Comparison of ENCODE assay signal across 20 cellular contexts in genomic region chr13:110480161-110480560, GRCh38.
A peak's percentile ranks its signal among the peaks of the same experiment; 100 is the strongest.
DNase-seq lines count a peak whose midpoint lies in the region; ATAC-seq and TF ChIP-seq lines count a peak whose summit lies in the region.
"Had no signal": no experiment of that assay in that cellular context is flagged by ENCODE, and none has a peak within 500 bp of the region (broad histone marks: within the 10 kb centered on the region; RNA-seq: fewer than 3 reads in every experiment).

No MANE protein-coding gene starts in this region.

- H3K4ac ChIP-seq in mesendoderm (ENCODE audit: low read depth, low read length) = no peak overlapping the region

- no peak overlapping the region for H3K23ac ChIP-seq in mesendoderm (ENCODE audit: low read length)

- no peaks in the 10 kb centered on the region for H3K79me2 ChIP-seq in mesendoderm (ENCODE audit: control insufficient read depth, insufficient read depth, low read length)
- no peaks in the 10 kb centered on the region for H3K79me2 ChIP-seq in smooth muscle cell (ENCODE audit: low read depth)

- H3K27me3 ChIP-seq in mesendoderm (ENCODE audit: insufficient read depth, low read length, poor library complexity) (no peaks in the 10 kb centered on the region), smooth muscle cell (ENCODE audit: low read depth) (no peaks in the 10 kb centered on the region), upper lobe of right lung (no peaks in the 10 kb centered on the region)

- H3K56ac ChIP-seq in mesendoderm (ENCODE audit: low read length) = no peak overlapping the region

- H2BK5ac ChIP-seq in mesendoderm (ENCODE audit: low read length) = no peak overlapping the region

- no peak overlapping the region for H4K8ac ChIP-seq in mesendoderm (ENCODE audit: low read depth, low read length)

- intact Hi-C loops in upper lobe of right lung (cut with DNase I) = no loop called here

- no peak overlapping the region for H4K5ac ChIP-seq in mesendoderm (ENCODE audit: low read length)

- H3K9ac ChIP-seq in mesendoderm (ENCODE audit: low read length) (no peak overlapping the region), smooth muscle cell (ENCODE audit: low read depth) (no peak overlapping the region)

- no peak overlapping the region for H2BK15ac ChIP-seq in mesendoderm (replicated peaks; ENCODE audit: low read depth)

- no peak overlapping the region for H2BK120ac ChIP-seq in mesendoderm (ENCODE audit: low read depth, low read length)

- H2AFZ ChIP-seq in smooth muscle cell (ENCODE audit: low read depth) = no peak overlapping the region
- H2AFZ ChIP-seq: PC-9 had no signal

- TF ChIP-seq CTCF in coronary artery (IDR thresholded peaks at IDR 0.05) = no peak
- TF ChIP-seq CTCF in smooth muscle cell (IDR thresholded peaks at IDR 0.05; ENCODE audit: borderline replicate concordance, insufficient read depth, poor library complexity, severe bottlenecking) = no peak
- TF ChIP-seq CTCF in upper lobe of right lung (IDR thresholded peaks at IDR 0.05) = no peak

- H3F3A ChIP-seq in smooth muscle cell (ENCODE audit: low read depth) = peaks cover 83% of the 10 kb centered on the region

- no peak overlapping the region for H3K18ac ChIP-seq in mesendoderm (ENCODE audit: low read length)

- H3K27ac ChIP-seq in coronary artery = peak overlapping the region; percentile 73 to 78
- H3K27ac ChIP-seq in mesendoderm (ENCODE audit: low read depth, low read length) = no peak overlapping the region
- H3K27ac ChIP-seq in smooth muscle cell (ENCODE audit: low read depth) = peak overlapping the region; percentile 60
- H3K27ac ChIP-seq in upper lobe of right lung = peak overlapping the region; percentile 30
- H3K27ac ChIP-seq: PC-9 had no signal

- H3K79me1 ChIP-seq in mesendoderm (ENCODE audit: low read length) = no peaks in the 10 kb centered on the region

- no peak overlapping the region for H3K4me2 ChIP-seq in mesendoderm (ENCODE audit: low read length)
- H3K4me2 ChIP-seq in smooth muscle cell = no peak overlapping the region
- H3K4me2 ChIP-seq: PC-9 had no signal

- H3K4me1 ChIP-seq in mesendoderm (ENCODE audit: control insufficient read depth, low read depth, low read length) = peaks cover 6% of the 10 kb centered on the region
- H3K4me1 ChIP-seq in smooth muscle cell (ENCODE audit: low read depth) = peaks cover 5% of the 10 kb centered on the region
- no peaks in the 10 kb centered on the region for H3K4me1 ChIP-seq in upper lobe of right lung

- no peak for DNase-seq in coronary artery (ENCODE audit: low spot score)
- DNase-seq in mesendoderm = peak; percentile 52
- no peak for DNase-seq in smooth muscle cell (lab: John Stamatoyannopoulos, UW; ENCODE audit: unreplicated experiment)
- DNase-seq in upper lobe of right lung = no peak
- no peak for DNase-seq in putamen (ENCODE audit: low spot score)
- no peak for DNase-seq in cerebellum (ENCODE audit: low spot score)
- DNase-seq: ACHN; AML-193; CD4-positive, CD25-positive, alpha-beta regulatory T cell; EL; MV-4-11; NCI-H1417 treated with DMSO at 0.1 percent for 48 hours; NCI-H1930; NCI-H2171; NCI-H446 treated with DMSO at 0.1 percent for 48 hours; NCI-H82; PC-9 had no signal

- no peak overlapping the region for H2AK5ac ChIP-seq in mesendoderm (ENCODE audit: low read length)

- ATAC-seq in upper lobe of right lung (no peak), GM21825 (IDR thresholded peaks at IDR 0.05; ENCODE audit: unreplicated experiment) (no peak), GM21390 (IDR thresholded peaks at IDR 0.05; ENCODE audit: unreplicated experiment) (no peak)
- ATAC-seq: HCT116 had no signal

- H3K9me3 ChIP-seq in smooth muscle cell (replicated peaks; ENCODE audit: low read depth) (no peaks in the 10 kb centered on the region), upper lobe of right lung (no peaks in the 10 kb centered on the region)

- H3K4me3 ChIP-seq in coronary artery (no peak overlapping the region), mesendoderm (ENCODE audit: low read length) (no peak overlapping the region), smooth muscle cell (no peak overlapping the region), upper lobe of right lung (no peak overlapping the region)
- H3K4me3 ChIP-seq: PC-9 had no signal

- H3K36me3 ChIP-seq in mesendoderm (ENCODE audit: control insufficient read depth, insufficient read depth, low read length) (peaks cover 4% of the 10 kb centered on the region), smooth muscle cell (ENCODE audit: low read depth) (peaks cover 19% of the 10 kb centered on the region), upper lobe of right lung (peaks cover 43% of the 10 kb centered on the region)

- whole genome bisulfite sequencing in mesendoderm (ENCODE audit: extremely low coverage, insufficient coverage, low lambda C conversion rate) = no CpG with 5 or more reads among the region's 5 CpGs
- WGBS in smooth muscle cell (ENCODE audit: low lambda C conversion rate) = 90% methylated on average over 5 of the region's 5 CpGs

- H4K20me1 ChIP-seq in smooth muscle cell (ENCODE audit: low read depth) = peaks cover 76% of the 10 kb centered on the region
